Comparison of ENCODE assay signal across 8 cellular contexts in the genomic region with DNA sequence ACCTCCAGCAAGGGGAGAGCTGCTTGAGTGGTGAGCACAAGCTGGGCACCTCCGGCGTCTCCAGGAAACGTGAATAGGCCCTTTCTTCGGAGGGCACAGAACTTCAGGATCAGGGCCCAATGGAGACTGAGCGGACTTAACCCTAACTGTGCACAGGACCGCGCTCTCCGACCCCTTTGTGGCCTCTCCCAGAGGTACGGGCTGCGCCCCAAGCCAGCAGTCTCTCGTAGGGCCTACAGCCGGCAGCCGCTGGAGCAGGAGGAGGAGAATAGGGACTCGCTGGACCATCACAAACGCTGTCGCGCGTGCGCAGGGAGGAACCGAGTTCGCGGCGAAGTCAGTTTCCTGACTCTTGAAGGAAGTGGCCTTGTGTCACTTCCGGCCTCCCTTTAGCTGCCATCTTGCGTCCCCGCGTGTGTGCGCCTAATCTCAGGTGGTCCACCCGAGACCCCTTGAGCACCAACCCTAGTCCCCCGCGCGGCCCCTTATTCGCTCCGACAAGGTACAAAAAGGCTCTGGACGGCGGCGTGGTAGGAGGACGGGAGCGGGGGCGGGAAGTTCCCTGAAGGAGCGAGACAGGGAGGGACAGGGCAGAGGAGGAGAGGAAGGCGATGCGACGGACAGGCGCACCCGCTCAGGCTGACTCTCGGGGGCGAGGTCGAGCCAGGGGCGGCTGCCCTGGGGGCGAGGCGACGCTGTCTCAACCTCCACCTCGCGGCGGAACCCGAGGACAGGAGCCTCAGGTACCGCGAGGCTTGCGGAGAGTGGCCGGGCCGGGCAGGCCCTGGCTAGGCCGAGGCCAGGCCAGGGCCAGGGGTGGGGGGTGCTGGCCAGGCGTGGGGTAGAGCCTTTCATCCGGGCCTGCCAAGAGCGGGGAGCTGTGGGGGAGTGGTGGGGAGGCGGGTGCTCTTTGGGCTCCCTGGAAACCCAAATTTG. TPM values are rescaled to one million over a fixed set of nuclear protein-coding genes. Genes with fewer than 3 reads are reported as not detected.
DNase-seq lines count a peak whose midpoint lies in the region; ATAC-seq and TF ChIP-seq lines count a peak whose summit lies in the region.

TSS of gene BTF3 (plus strand) at position 386 of the 936 bp plus-strand sequence. CDS start at position 612, 226 bp downstream.

- H3F3A ChIP-seq in SU-DHL-6 (ENCODE audit: insufficient read depth) = peaks cover 17% of the 10 kb centered on the region; the same call in 1 of the 2 replicates

- WGBS in trophoblast cell (ENCODE audit: extremely low coverage, insufficient coverage, insufficient read length) = no CpG with 5 or more reads among the region's 67 CpGs
- WGBS in transverse colon (ENCODE audit: low coverage in 1 of 2), 2 donors = 0 to 3% methylated on average over 1 to 50 of the region's 67 CpGs

- peak within 1 kb of the TSS; percentile 28 for H2BK120ac ChIP-seq in trophoblast cell (ENCODE audit: insufficient read depth, low read length, poor library complexity)

- H3K4me3 ChIP-seq in SU-DHL-6 (ENCODE audit: insufficient read depth, low read length, poor library complexity, severe bottlenecking) (peak within 1 kb of the TSS; percentile 95), cardiac muscle cell (peak within 1 kb of the TSS; percentile 60), trophoblast cell (ENCODE audit: low read depth, low read length) (peak within 1 kb of the TSS; percentile 97), transverse colon (peak within 1 kb of the TSS; percentile 80 to 99 (median 89))

- intact Hi-C loops in transverse colon (cut with DNase I; ENCODE audit: low total_unique reads) = no loop called here

- peak within 1 kb of the TSS; percentile 97 for H3K14ac ChIP-seq in trophoblast cell (ENCODE audit: low read length)

- H4K20me1 ChIP-seq in SU-DHL-6 (ENCODE audit: low read depth, low read length) = peaks cover 20% of the 10 kb centered on the region

- no peak within 1 kb of the TSS for H2BK12ac ChIP-seq in trophoblast cell (ENCODE audit: low read length)

- H3K27ac ChIP-seq in SU-DHL-6 (ENCODE audit: low read depth, low read length) = peak within 1 kb of the TSS; percentile 55
- H3K27ac ChIP-seq in cardiac muscle cell = peak within 1 kb of the TSS; percentile 92
- H3K27ac ChIP-seq in trophoblast cell (ENCODE audit: low read depth, low read length) = peak within 1 kb of the TSS; percentile 42
- H3K27ac ChIP-seq in transverse colon = peak within 1 kb of the TSS; percentile 89 to 99 (median 95)

- H4K8ac ChIP-seq in trophoblast cell (ENCODE audit: low read depth, low read length) = peak within 1 kb of the TSS; percentile 99

- peaks cover 11% of the 10 kb centered on the region for H3K79me1 ChIP-seq in trophoblast cell (ENCODE audit: low read length)

- in situ Hi-C loops in transverse colon (cut with MboI; ENCODE audit: low pct_ligation_motif_present in 1 of 4, low pct_unique_long_range_greater_than_20kb in 1 of 4, low sequenced_read_pairs in 3 of 4) = no loop called here

- H2AFZ ChIP-seq in SU-DHL-6 (ENCODE audit: low read depth, low read length, severe bottlenecking) (peak within 1 kb of the TSS; percentile 62), trophoblast cell (ENCODE audit: insufficient read depth, low read length, poor library complexity) (peak within 1 kb of the TSS; percentile 93)

- H3K79me2 ChIP-seq in SU-DHL-6 (ENCODE audit: insufficient read depth, low read length) = peaks cover 43% of the 10 kb centered on the region
- H3K79me2 ChIP-seq in trophoblast cell (ENCODE audit: control insufficient read depth, insufficient read depth, low read length, poor library complexity) = peaks cover 9% of the 10 kb centered on the region

- H3K9me3 ChIP-seq in SU-DHL-6 (ENCODE audit: insufficient read depth, low read length) (no peaks in the 10 kb centered on the region), cardiac muscle cell (ENCODE audit: low read depth) (no peaks in the 10 kb centered on the region), trophoblast cell (ENCODE audit: insufficient read depth, low read depth, low read length) (no peaks in the 10 kb centered on the region), transverse colon (no peaks in the 10 kb centered on the region)

- H3K4me1 ChIP-seq in cardiac muscle cell (ENCODE audit: low read depth) (peaks cover 14% of the 10 kb centered on the region), trophoblast cell (ENCODE audit: control insufficient read depth in 1 of 2, insufficient read depth in 2 of 2, low read length in 2 of 2) (peaks cover 0 to 5% of the 10 kb centered on the region in 2 experiments), transverse colon (peaks cover 6 to 62% (median 38%) of the 10 kb centered on the region in 4 donors)

- H3K18ac ChIP-seq in trophoblast cell (ENCODE audit: low read length) = peak within 1 kb of the TSS; percentile 96

- peak within 1 kb of the TSS; percentile 64 for H2BK5ac ChIP-seq in trophoblast cell (ENCODE audit: low read depth, low read length, poor library complexity)

- ATAC-seq in HG02678 (IDR thresholded peaks at IDR 0.05; ENCODE audit: unreplicated experiment) = peak; percentile 98

- H3K4ac ChIP-seq in trophoblast cell (ENCODE audit: low read depth, low read length) = peak within 1 kb of the TSS; percentile 81

- DNase-seq in NCI-H128 (lab: John Stamatoyannopoulos, UW; ENCODE audit: unreplicated experiment) = peak; percentile 81
- peak; percentile 83 for DNase-seq in activated naive CD8-positive, alpha-beta T cell treated with anti-CD3 and anti-CD28 coated beads, Interleukin-2, amount 50 U/mL, for 16 hours (ENCODE audit: low read depth, low spot score)
- DNase-seq in cardiac muscle cell (ENCODE audit: low read depth in 1 of 2, low spot score in 1 of 2) = peak; percentile 94 to 97
- peak; percentile 97 to 100 for DNase-seq in trophoblast cell
- peak; percentile 95 for DNase-seq in transverse colon

- TF ChIP-seq CTCF in SU-DHL-6 (IDR thresholded peaks at IDR 0.05; ENCODE audit: insufficient read depth, low read length, poor library complexity, severe bottlenecking) = no peak
- no peak for TF ChIP-seq CTCF in cardiac muscle cell (IDR thresholded peaks at IDR 0.05; ENCODE audit: low read depth, low read length)
- no peak for TF ChIP-seq CTCF in transverse colon (IDR thresholded peaks at IDR 0.05)

- H3K27me3 ChIP-seq in SU-DHL-6 (ENCODE audit: low read length) (no peaks in the 10 kb centered on the region), cardiac muscle cell (peaks cover 4% of the 10 kb centered on the region), trophoblast cell (ENCODE audit: insufficient read depth, low read length) (no peaks in the 10 kb centered on the region), transverse colon (no peaks in the 10 kb centered on the region)

- TF ChIP-seq POLR2A in GM10847 (IDR thresholded peaks at IDR 0.05; ENCODE audit: extremely low read depth, insufficient read length) (peak; percentile 93), transverse colon (IDR thresholded peaks at IDR 0.05) (peak; percentile 80)

- peak within 1 kb of the TSS; percentile 73 for H4K91ac ChIP-seq in trophoblast cell (ENCODE audit: low read depth, low read length)

- H3K9ac ChIP-seq in SU-DHL-6 (ENCODE audit: low read length) = peak within 1 kb of the TSS; percentile 97
- H3K9ac ChIP-seq in trophoblast cell (ENCODE audit: low read length) = peak within 1 kb of the TSS; percentile 92

- TF ChIP-seq EP300 in transverse colon (IDR thresholded peaks at IDR 0.05; ENCODE audit: low read depth) = no peak

- peak within 1 kb of the TSS; percentile 87 for H2AK5ac ChIP-seq in trophoblast cell (ENCODE audit: low read length)

- H4K12ac ChIP-seq in trophoblast cell (ENCODE audit: low read depth, low read length) = peak within 1 kb of the TSS; percentile 94

- H3K4me2 ChIP-seq in SU-DHL-6 (ENCODE audit: low read depth, low read length, poor library complexity, severe bottlenecking) = peak within 1 kb of the TSS; percentile 82
- H3K4me2 ChIP-seq in trophoblast cell (ENCODE audit: low read length) = peak within 1 kb of the TSS; percentile 71

- H3K23ac ChIP-seq in trophoblast cell (ENCODE audit: low read length) = no peak within 1 kb of the TSS

- H3K36me3 ChIP-seq in SU-DHL-6 (ENCODE audit: low read length) (peaks cover 32% of the 10 kb centered on the region), cardiac muscle cell (peaks cover 9% of the 10 kb centered on the region), trophoblast cell (ENCODE audit: control insufficient read depth in 1 of 2, insufficient read depth in 2 of 2, low read length in 2 of 2) (peaks cover 7 to 10% of the 10 kb centered on the region in 2 experiments), transverse colon (peaks cover 0 to 13% (median 5%) of the 10 kb centered on the region in 4 donors)

- H3K9me2 ChIP-seq in SU-DHL-6 (replicated peaks; ENCODE audit: insufficient read depth, low read length) = no peaks in the 10 kb centered on the region

RNA-seq across cellular contexts. Expression of gene BTF3, which starts in this region (rescaled TPM):
- total RNA-seq in cardiac muscle cell (407 and 433 TPM in 2 replicates), transverse colon (100 to 1,000 TPM; 312 to 416 (median 396) TPM)
- polyA plus RNA-seq in cardiac muscle cell = 375 and 458 TPM in 2 replicates
- polyA plus RNA-seq in trophoblast cell (2013) = 947 and 972 TPM in 2 replicates

Comparison
In these comparisons a context has a peak if more than half of its experiments do, and no peak if none do; other contexts are left out.
1. Peak in every context shown above with its lines: DNase-seq, ATAC-seq, H3K4me3 ChIP-seq and H3K27ac ChIP-seq.
2. H3K27ac ChIP-seq: peak in every context shown above with its lines; median percentile 95 in transverse colon; 92 in cardiac muscle cell; 55 in SU-DHL-6; 42 in trophoblast cell.